ENCODE assay signal across 22 cellular contexts in genomic region chr17:56947741-56948140, GRCh38. TPM values are rescaled to one million over a fixed set of nuclear protein-coding genes. Genes with fewer than 3 reads are reported as not detected.
A peak's percentile ranks its signal among the peaks of the same experiment; 100 is the strongest.
DNase-seq lines count a peak whose midpoint lies in the region; ATAC-seq, FAIRE-seq and TF ChIP-seq lines count a peak whose summit lies in the region.
"Had no signal": no experiment of that assay in that cellular context is flagged by ENCODE, and none has a peak within 500 bp of the region (broad histone marks: within the 10 kb centered on the region; RNA-seq: fewer than 3 reads in every experiment).

No MANE protein-coding gene starts in this region.

- H3K9me2 ChIP-seq in PC-9 (ENCODE audit: insufficient read depth), result no peaks in the 10 kb centered on the region

- no peaks in the 10 kb centered on the region for H3K9me3 Mint-ChIP-seq in activated T-cell treated with anti-CD3 and anti-CD28 coated beads, Interleukin-2, amount 50 U/mL, for 24 hours
- H3K9me3 Mint-ChIP-seq: CD8-positive, alpha-beta T cell; HFFc6 had no signal

- peaks cover 7% of the 10 kb centered on the region for H3K4me1 Mint-ChIP-seq in activated T-cell treated with anti-CD3 and anti-CD28 coated beads, Interleukin-2, amount 50 U/mL, for 24 hours (ENCODE audit: low read depth)
- peaks cover 6% of the 10 kb centered on the region for H3K4me1 Mint-ChIP-seq in T-helper 17 cell
- H3K4me1 Mint-ChIP-seq: B cell had no signal

- FAIRE-seq in HTR-8/SVneo (lab: Jason Lieb, UNC), result no peak
- FAIRE-seq: A204.1, G401.6, GM12892, H54 had no signal

- ATAC-seq in T-helper 17 cell, result no peak
- ATAC-seq: CD8-positive, alpha-beta T cell had no signal

- H2AFZ ChIP-seq in PC-9, result no peak overlapping the region

- H3K27ac Mint-ChIP-seq in activated T-cell treated with anti-CD3 and anti-CD28 coated beads, Interleukin-2, amount 50 U/mL, for 24 hours, result peak overlapping the region; percentile 23
- H3K27ac Mint-ChIP-seq in T-helper 17 cell, result peak overlapping the region; percentile 63
- H3K27ac Mint-ChIP-seq: B cell; CD4-positive, CD25-positive, alpha-beta regulatory T cell; CD8-positive, alpha-beta T cell had no signal

- H3K36me3 ChIP-seq in PC-9 (ENCODE audit: low read depth), result peaks cover 55% of the 10 kb centered on the region

- intact Hi-C loops in PC-9 (cut with micrococcal nuclease; ENCODE audit: unreplicated experiment), result loop anchor here (10.0 kb wide), 1 partner anchor 223 kb away; no protein-coding TSS in a partner anchor

- H3K27me3 ChIP-seq in PC-9 (ENCODE audit: insufficient read depth, low read depth), result no peaks in the 10 kb centered on the region
- H3K27me3 ChIP-seq: BLaER1 had no signal

- no peak overlapping the region for H3K4me2 ChIP-seq in PC-9
- H3K4me2 ChIP-seq: BLaER1 had no signal

- peaks cover 11% of the 10 kb centered on the region for H3K79me2 ChIP-seq in PC-9 (ENCODE audit: low read depth)

- no peaks in the 10 kb centered on the region for H3K4me1 ChIP-seq in PC-9 (replicated peaks; ENCODE audit: insufficient read depth)
- H3K4me1 ChIP-seq: BLaER1, Caco-2, HAP-1 had no signal

- POLR2A ChIA-PET in PC-9 (lab: Charles Lee; ENCODE audit: unreplicated experiment), result no interaction called here

- H4K20me1 ChIP-seq in PC-9 (ENCODE audit: insufficient read depth), result peaks cover 15% of the 10 kb centered on the region

- H3K4me3 Mint-ChIP-seq in activated T-cell treated with anti-CD3 and anti-CD28 coated beads, Interleukin-2, amount 50 U/mL, for 24 hours, result no peak overlapping the region
- H3K4me3 Mint-ChIP-seq in T-helper 17 cell, result no peak overlapping the region
- H3K4me3 Mint-ChIP-seq: B cell; CD4-positive, CD25-positive, alpha-beta regulatory T cell; CD8-positive, alpha-beta T cell; HFFc6 had no signal

- peaks cover 88% of the 10 kb centered on the region for H3K36me3 Mint-ChIP-seq in activated T-cell treated with anti-CD3 and anti-CD28 coated beads, Interleukin-2, amount 50 U/mL, for 24 hours (ENCODE audit: low read depth)
- H3K36me3 Mint-ChIP-seq in T-helper 17 cell (ENCODE audit: low read depth), result peaks cover 10% of the 10 kb centered on the region

- CTCF ChIA-PET in PC-9 (lab: Charles Lee), result no interaction called here

- TF ChIP-seq CTCF in epithelial cell of esophagus (IDR thresholded peaks at IDR 0.05; ENCODE audit: insufficient read depth, low read depth, low read length, missing control alignments), result no peak
- no peak for TF ChIP-seq CTCF in PC-9 (conservative IDR thresholded peaks at IDR 0.05)

- no peaks in the 10 kb centered on the region for H3K9me3 ChIP-seq in T-helper 17 cell (ENCODE audit: control insufficient read depth, low read length, poor library complexity, severe bottlenecking)
- no peaks in the 10 kb centered on the region for H3K9me3 ChIP-seq in PC-9 (ENCODE audit: insufficient read depth, low read depth)
- H3K9me3 ChIP-seq: BLaER1, Caco-2, HAP-1 had no signal

- H3K27ac ChIP-seq in PC-9, result no peak overlapping the region
- H3K27ac ChIP-seq: 22Rv1, BLaER1, C4-2B had no signal

- H3K4me3 ChIP-seq in epithelial cell of esophagus (ENCODE audit: low read length), result no peak overlapping the region
- H3K4me3 ChIP-seq in PC-9, result no peak overlapping the region
- H3K4me3 ChIP-seq: BLaER1, HAP-1 had no signal

- peaks cover 16% of the 10 kb centered on the region; the same call in 1 of the 2 replicates for H3F3A ChIP-seq in PC-9 (ENCODE audit: insufficient read depth, low read depth)

- no peak for DNase-seq in activated T-cell treated with anti-CD3 and anti-CD28 coated beads, Interleukin-2, amount 50 U/mL, for 24 hours
- DNase-seq in activated T-cell treated with anti-CD3 and anti-CD28 coated beads, Interleukin-2, amount 50 U/mL, for 1 hour, result no peak
- DNase-seq in T-helper 17 cell (no peak), epithelial cell of esophagus (ENCODE audit: low read depth) (peak; percentile 19), PC-9 (no peak), HTR-8/SVneo (ENCODE audit: insufficient read length, low spot score) (no peak)
- DNase-seq: Caco-2; CD4-positive, CD25-positive, alpha-beta regulatory T cell; CD8-positive, alpha-beta T cell; DMS153; DND-41; GOT3; HFFc6 had no signal

- BruUV-seq in PC-9 (replicated peaks; lab: Mats Ljungman, UMichigan), result no TSS peak

- no peaks in the 10 kb centered on the region for H3K27me3 Mint-ChIP-seq in activated T-cell treated with anti-CD3 and anti-CD28 coated beads, Interleukin-2, amount 50 U/mL, for 24 hours
- H3K27me3 Mint-ChIP-seq in T-helper 17 cell, result no peaks in the 10 kb centered on the region
- H3K27me3 Mint-ChIP-seq: B cell; CD4-positive, CD25-positive, alpha-beta regulatory T cell had no signal

RNA-seq across cellular contexts. Expression of gene COIL, which starts 13.1 kb away (rescaled TPM):
- total RNA-seq in T-helper 17 cell (10 to 100 TPM; 14.0 to 19.6 TPM), PC-9 (2021) (14.0 and 19.0 TPM in 2 replicates)

RNA-seq across cellular contexts. Expression of gene SCPEP1, which starts 30.2 kb away (rescaled TPM):
- total RNA-seq in T-helper 17 cell, result 10 to 100 TPM; 17.7 to 21.9 TPM
- total RNA-seq in PC-9 (2021), result 17.4 and 19.4 TPM in 2 replicates

RNA-seq across cellular contexts. Expression of gene TRIM25, which starts 33.9 kb away (rescaled TPM):
- total RNA-seq in T-helper 17 cell, result 10 to 100 TPM; 40.2 to 46.3 TPM
- total RNA-seq in PC-9 (2021), result 63.8 and 92.8 TPM in 2 replicates
